In the genomic region with DNA sequence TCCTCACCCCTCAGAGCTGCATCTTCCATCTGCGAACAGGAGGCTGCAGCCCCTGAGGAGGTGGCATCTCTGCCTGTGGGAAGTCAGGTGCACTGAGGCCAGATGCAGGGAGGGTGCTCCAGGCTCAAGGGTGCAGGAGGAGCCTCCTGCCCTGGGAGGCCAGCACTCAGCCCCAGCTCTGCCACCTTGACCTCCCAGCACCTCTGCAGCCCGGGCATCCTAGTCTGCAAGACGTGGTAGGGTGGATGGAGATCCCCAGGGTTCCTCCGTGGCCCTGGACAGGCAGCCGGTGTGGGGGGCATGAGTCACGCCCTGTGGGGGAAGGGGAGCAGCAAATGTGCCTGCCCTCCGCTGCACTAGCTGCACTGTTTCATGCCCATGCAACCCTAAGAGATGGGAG, we compare ENCODE assay signal across 15 cellular contexts.
DNase-seq lines count a peak whose midpoint lies in the region; ATAC-seq, FAIRE-seq and TF ChIP-seq lines count a peak whose summit lies in the region.
"Had no signal": no experiment of that assay in that cellular context is flagged by ENCODE, and none has a peak within 500 bp of the region (broad histone marks: within the 10 kb centered on the region; RNA-seq: fewer than 3 reads in every experiment).

No MANE protein-coding gene starts in this region.

- peak overlapping the region; percentile 80; the same call in 1 of the 2 replicates for H2BK20ac ChIP-seq in H1 (ENCODE audit: low read length)

- TF ChIP-seq EP300 in H1 (IDR thresholded peaks at IDR 0.05; ENCODE audit: borderline replicate concordance in 1 of 2, low read depth in 2 of 2, low read length in 2 of 2) = no peak

- no peaks in the 10 kb centered on the region for H4K20me1 ChIP-seq in H1 (replicated peaks in 1 of 2; ENCODE audit: control insufficient read depth in 1 of 2, insufficient read depth in 2 of 2, low read length in 2 of 2)

- H3K9me3 ChIP-seq in heart right ventricle (no peaks in the 10 kb centered on the region), H1 (ENCODE audit: insufficient read depth in 2 of 2, low read depth in 1 of 2, low read length in 1 of 2) (peaks cover 3 to 4% of the 10 kb centered on the region in 2 experiments; a peak in 3 of 4 replicates), spleen (peaks cover 0 to 6% (median 0%) of the 10 kb centered on the region in 8 donors)

- peak overlapping the region; percentile 10; the same call in 1 of the 2 replicates for H2BK5ac ChIP-seq in H1 (ENCODE audit: low read depth, low read length)

- intact Hi-C loops in Right ventricle myocardium inferior (cut with DNase I) = no loop called here
- intact Hi-C loops in heart right ventricle (cut with DNase I) = no loop called here
- intact Hi-C loops in spleen (cut with DNase I; ENCODE audit: low total_unique reads) = no loop called here

- no peak overlapping the region for H2AFZ ChIP-seq in H1 (ENCODE audit: low read length)

- no peaks in the 10 kb centered on the region for H3K27me3 ChIP-seq in heart right ventricle
- H3K27me3 ChIP-seq in H1 (replicated peaks in 1 of 4; ENCODE audit: control insufficient read depth in 3 of 4, extremely low read depth in 1 of 4, insufficient read depth in 3 of 4, low read length in 3 of 4) = no peaks in the 10 kb centered on the region; a peak in 3 of 7 replicates
- no peaks in the 10 kb centered on the region for H3K27me3 ChIP-seq in spleen (replicated peaks in 1 of 7)

- no peak overlapping the region for H3K9ac ChIP-seq in H1 (replicated peaks in 1 of 4; ENCODE audit: extremely low read depth in 1 of 4, low read depth in 3 of 4, low read length in 3 of 4)

- peak overlapping the region; percentile 28 for H3K4ac ChIP-seq in H1 (replicated peaks; ENCODE audit: insufficient read length, low read depth, low read length)

- H3K36me3 ChIP-seq in heart right ventricle (no peaks in the 10 kb centered on the region), H1 (ENCODE audit: control insufficient read depth in 2 of 4, insufficient read depth in 4 of 4, low read length in 3 of 4) (no peaks in the 10 kb centered on the region), spleen (no peaks in the 10 kb centered on the region)

- peak overlapping the region; percentile 12; the same call in 1 of the 2 replicates for H4K8ac ChIP-seq in H1 (ENCODE audit: extremely low read depth, insufficient read depth, low read length)

- ATAC-seq in Right ventricle myocardium inferior (no peak), heart right ventricle (no peak), HG03039 (IDR thresholded peaks at IDR 0.05; ENCODE audit: unreplicated experiment) (no peak)
- ATAC-seq: GM12878 had no signal

- H2BK120ac ChIP-seq in H1 (replicated peaks; ENCODE audit: low read depth, low read length) = peak overlapping the region; percentile 4

- H3K4me3 ChIP-seq in heart right ventricle (no peak overlapping the region), H1 (ENCODE audit: extremely low read depth in 1 of 4, insufficient read depth in 2 of 4, low read depth in 3 of 4, low read length in 4 of 4) (no peak overlapping the region), spleen (no peak overlapping the region)
- H3K4me3 ChIP-seq: GM12878 had no signal

- peak overlapping the region; percentile 61 for H4K91ac ChIP-seq in H1 (replicated peaks; ENCODE audit: insufficient read length, low read length)

- 92 to 97% methylated on average over 7 of the region's 7 CpGs for WGBS in heart right ventricle, 2 donors
- 83% methylated on average over 7 of the region's 7 CpGs; no CpG with 5 or more reads in 1 of the 2 experiments for WGBS in H1 (ENCODE audit: extremely low coverage in 1 of 2, insufficient coverage in 1 of 2, insufficient read length in 1 of 2, insufficient replicate concordance in 2 of 2, low coverage in 1 of 2, low lambda C conversion rate in 2 of 2, missing lambda C conversion rate in 1 of 2), 2 experiments
- WGBS in spleen, 5 donors = 72 to 93% (median 82%) methylated on average over 2 to 7 of the region's 7 CpGs

- TF ChIP-seq RAD21 in H1 (IDR thresholded peaks at IDR 0.05 in 1 of 2, conservative IDR thresholded peaks at IDR 0.05 in 1 of 2; ENCODE audit: low read depth in 2 of 2, low read length in 2 of 2) = no peak

- CTCF ChIA-PET in H1 (lab: Charles Lee; ENCODE audit: partially characterized antibody) = interaction anchor here (0.8 to 2.7 kb wide), 8 partner anchors 10 to 82 kb away, joined by 3 to 13 read pairs (median 3); no protein-coding TSS in a partner anchor

- peaks cover 4 to 50% (median 20%) of the 10 kb centered on the region in 9 donors for H3K4me1 ChIP-seq in heart right ventricle
- H3K4me1 ChIP-seq in H1 (replicated peaks in 1 of 4; ENCODE audit: control insufficient read depth in 3 of 4, insufficient read depth in 4 of 4, low read length in 3 of 4) = peaks cover 6 to 24% (median 14%) of the 10 kb centered on the region in 4 experiments
- peaks cover 0 to 5% (median 0%) of the 10 kb centered on the region in 6 donors for H3K4me1 ChIP-seq in spleen

- peak; percentile 41 for DNase-seq in Right ventricle myocardium inferior (ENCODE audit: missing footprints)
- no peak for DNase-seq in heart right ventricle
- DNase-seq in H1 (ENCODE audit: low read depth in 1 of 2, low spot score in 2 of 2) = no peak
- DNase-seq in spleen = peak; percentile 58
- DNase-seq in HTR-8/SVneo (ENCODE audit: insufficient read length, low spot score) = no peak
- DNase-seq in NCI-H226 = no peak
- no peak for DNase-seq in COLO829 (ENCODE audit: low spot score)
- DNase-seq: 8988T; AML-193; CD4-positive, alpha-beta T cell; DMS79; HCEC 1CT; HFFc6 had no signal

- no peak overlapping the region for H3K23ac ChIP-seq in H1 (ENCODE audit: insufficient read length)

- no peak overlapping the region; the same call in 1 of the 2 replicates for H3K18ac ChIP-seq in H1 (ENCODE audit: extremely low read depth, low read length)

- H3K79me2 ChIP-seq in H1 (ENCODE audit: control insufficient read depth in 1 of 2, insufficient read depth in 2 of 2, low read length in 2 of 2) = no peaks in the 10 kb centered on the region

- no peak overlapping the region for H2BK15ac ChIP-seq in H1 (ENCODE audit: low read length)

- TF ChIP-seq CTCF in heart right ventricle (IDR thresholded peaks at IDR 0.05) = no peak
- no peak for TF ChIP-seq CTCF in H1 (IDR thresholded peaks at IDR 0.05; ENCODE audit: control extremely low read depth in 1 of 3, insufficient read depth in 1 of 3, low read depth in 1 of 3, low read length in 3 of 3)
- no peak for TF ChIP-seq CTCF in spleen (IDR thresholded peaks at IDR 0.05 in 8 of 11, conservative IDR thresholded peaks at IDR 0.05 in 3 of 11)

- H2AK5ac ChIP-seq in H1 (ENCODE audit: low read depth, low read length) = 0 out of 2 replicates have a peak overlapping the region, but pooled peaks have one; percentile 26

- TF ChIP-seq POLR2A in H1 (IDR thresholded peaks at IDR 0.05; ENCODE audit: control extremely low read depth in 1 of 2, low read depth in 2 of 2, low read length in 2 of 2) (no peak), spleen (IDR thresholded peaks at IDR 0.05) (no peak)

- no peak for FAIRE-seq in H1 (lab: Jason Lieb, UNC)
- FAIRE-seq in HTR-8/SVneo (lab: Jason Lieb, UNC) = no peak
- FAIRE-seq: GM12878 had no signal

- no peak overlapping the region for H3K27ac ChIP-seq in heart right ventricle
- no peak overlapping the region for H3K27ac ChIP-seq in H1 (ENCODE audit: low read depth, low read length)
- H3K27ac ChIP-seq in spleen = no peak overlapping the region

- peak overlapping the region; percentile 98; the same call in 1 of the 2 replicates for H2BK12ac ChIP-seq in H1 (ENCODE audit: low read depth, low read length)

- H3K56ac ChIP-seq in H1 (replicated peaks; ENCODE audit: insufficient read length, low read depth, low read length) = no peak overlapping the region

- POLR2A ChIA-PET in H1 (lab: Charles Lee; ENCODE audit: partially characterized antibody) = interaction anchor here (1.4 to 1.9 kb wide), 2 partner anchors 12 to 26 kb away, joined by 4 to 6 read pairs; no protein-coding TSS in a partner anchor

- H3K23me2 ChIP-seq in H1 (ENCODE audit: low read depth, low read length) = no peaks in the 10 kb centered on the region

- no peak overlapping the region for H3K14ac ChIP-seq in H1 (ENCODE audit: insufficient read length)

- no peaks in the 10 kb centered on the region for H3K79me1 ChIP-seq in H1 (ENCODE audit: low read depth, low read length)

- H4K5ac ChIP-seq in H1 (ENCODE audit: insufficient read length, low read depth, low read length) = no peak overlapping the region

- H3K4me2 ChIP-seq in H1 (ENCODE audit: insufficient read depth in 1 of 2, low read depth in 2 of 2, low read length in 2 of 2) = no peak overlapping the region

TF ChIP-seq in H1, 55 proteins besides CTCF, POLR2A, EP300 and RAD21:
- no peak for TF ChIP-seq KDM5A (IDR thresholded peaks at IDR 0.05; ENCODE audit: low read length)
- TF ChIP-seq CHD2 (IDR thresholded peaks at IDR 0.05; ENCODE audit: low read length) = no peak
- no peak for TF ChIP-seq TBP (IDR thresholded peaks at IDR 0.05; ENCODE audit: low read depth, low read length)
- no peak for TF ChIP-seq SAP30 (IDR thresholded peaks at IDR 0.05; ENCODE audit: insufficient read depth, insufficient replicate concordance, low read length)
- TF ChIP-seq KDM1A (IDR thresholded peaks at IDR 0.05; ENCODE audit: borderline replicate concordance, low read length) = no peak
- no peak for TF ChIP-seq SIX5 (IDR thresholded peaks at IDR 0.05; ENCODE audit: low read depth, low read length)
- TF ChIP-seq CBX5 (IDR thresholded peaks at IDR 0.05; ENCODE audit: low read depth, low read length) = no peak
- TF ChIP-seq TAF7 (optimal IDR thresholded peaks at IDR 0.05; ENCODE audit: borderline replicate concordance, low read depth, low read length) = no peak
- no peak for TF ChIP-seq NRF1 (IDR thresholded peaks at IDR 0.05; ENCODE audit: low read depth, low read length)
- no peak for TF ChIP-seq MAFK (IDR thresholded peaks at IDR 0.05; ENCODE audit: low read depth, low read length)
- no peak for TF ChIP-seq EZH2 (IDR thresholded peaks at IDR 0.05; ENCODE audit: low read depth, low read length, severe bottlenecking)
- no peak for TF ChIP-seq NANOG (IDR thresholded peaks at IDR 0.05; ENCODE audit: insufficient read depth, low read depth, low read length, poor library complexity, severe bottlenecking)

Comparison
In these comparisons a context has a peak if more than half of its experiments do, and no peak if none do; other contexts are left out.
1. DNase-seq: peak in Right ventricle myocardium inferior (single experiment) and spleen (single experiment); none in heart right ventricle (0 of 2), H1 (0 of 2), HTR-8/SVneo (single experiment), NCI-H226 (single experiment) and COLO829 (single experiment).